Comparison of ENCODE assay signal across 8 cellular contexts in the genomic region with DNA sequence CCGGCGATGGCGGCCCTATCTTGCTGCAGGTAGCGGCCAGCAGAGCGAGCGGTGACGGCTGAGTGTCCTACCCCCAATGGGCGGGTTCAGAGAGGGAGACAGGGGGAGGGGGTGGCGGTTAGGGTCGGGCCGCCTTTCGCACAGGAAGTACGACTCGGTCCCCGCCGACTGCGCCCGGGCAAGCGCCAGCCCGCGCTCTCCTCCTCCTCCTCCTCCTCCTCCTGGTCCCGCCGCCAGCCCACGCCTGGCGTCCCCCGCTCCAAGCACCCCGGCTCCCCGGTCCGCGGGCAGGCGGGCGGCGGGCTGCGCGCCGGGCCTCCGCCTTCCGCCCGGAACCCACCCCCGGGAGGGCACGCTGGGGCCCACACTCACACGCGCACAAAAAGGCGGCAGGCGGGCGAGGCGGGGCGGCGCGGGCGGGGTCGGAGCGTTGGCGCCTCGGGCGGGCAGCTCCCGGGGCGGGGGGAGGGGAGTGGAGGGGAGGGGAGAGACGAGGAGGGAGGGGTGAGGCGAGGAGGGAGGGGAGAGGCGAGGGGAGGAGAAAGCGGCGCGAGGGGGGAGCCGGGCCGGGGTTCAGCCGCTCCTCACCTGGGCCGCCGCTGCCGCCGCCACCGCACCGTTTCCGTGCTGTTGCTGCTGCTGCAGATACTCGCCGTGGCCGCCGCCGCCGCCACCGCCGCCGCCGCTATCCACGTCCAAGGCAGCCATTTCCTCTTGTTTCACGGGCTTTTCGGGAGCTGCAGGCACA. TPM values are rescaled to one million over a fixed set of nuclear protein-coding genes. Genes with fewer than 3 reads are reported as not detected.
A peak's percentile ranks its signal among the peaks of the same experiment; 100 is the strongest.
DNase-seq lines count a peak whose midpoint lies in the region; ATAC-seq and TF ChIP-seq lines count a peak whose summit lies in the region.

No MANE protein-coding gene starts in this region.

- no peaks in the 10 kb centered on the region for H3K9me3 Mint-ChIP-seq in Calu3 (ENCODE audit: low read depth, unreplicated experiment)

- peaks cover 28% of the 10 kb centered on the region for H3K4me1 Mint-ChIP-seq in Calu3 (ENCODE audit: low read depth, unreplicated experiment)

- CTCF ChIA-PET in Calu3 (lab: Charles Lee) (interaction anchor here (0.7 to 0.8 kb wide), 2 partner anchors 48 to 79 kb away, joined by 3 to 5 read pairs; no protein-coding TSS in a partner anchor), OCI-LY7 (lab: Charles Lee; ENCODE audit: unreplicated experiment) (no interaction called here)

- H3K4me3 ChIP-seq in HUES64 (ENCODE audit: low read length), result peak overlapping the region; percentile 89
- H3K4me3 ChIP-seq in OCI-LY7 (ENCODE audit: low read depth, low read length, poor library complexity, severe bottlenecking), result peak overlapping the region; percentile 100
- H3K4me3 ChIP-seq in epithelial cell of proximal tubule (ENCODE audit: low read depth, low read length), result peak overlapping the region; percentile 79
- H3K4me3 ChIP-seq in mucosa of rectum (ENCODE audit: low read length in 2 of 2), result peak overlapping the region; percentile 89 to 93

- peak; percentile 45 for ATAC-seq in GM21423 (IDR thresholded peaks at IDR 0.05; ENCODE audit: unreplicated experiment)

- 0 out of 2 replicates have a peak, but pooled peaks cover 2% of the 10 kb centered on the region for H3K9me3 ChIP-seq in HUES64 (ENCODE audit: insufficient read depth, low read depth, low read length)
- peaks cover 15% of the 10 kb centered on the region for H3K9me3 ChIP-seq in OCI-LY7 (ENCODE audit: low read length)
- H3K9me3 ChIP-seq in mucosa of rectum (ENCODE audit: control insufficient read depth in 2 of 2, low read length in 2 of 2), result no peaks in the 10 kb centered on the region

- no peak overlapping the region for H2AFZ ChIP-seq in OCI-LY7 (ENCODE audit: low read length)

- no peaks in the 10 kb centered on the region for H3K9me2 ChIP-seq in OCI-LY7 (ENCODE audit: insufficient read depth, low read length)

- H4K20me1 ChIP-seq in OCI-LY7 (ENCODE audit: insufficient read depth, low read length), result peaks cover 14% of the 10 kb centered on the region

- H3K9ac ChIP-seq in HUES64 (ENCODE audit: low read depth, low read length), result peak overlapping the region; percentile 92
- peak overlapping the region; percentile 76 to 83 for H3K9ac ChIP-seq in mucosa of rectum (ENCODE audit: low read depth in 1 of 2, low read length in 2 of 2)

- BruUV-seq in Calu3 (replicated peaks; lab: Mats Ljungman, UMichigan) (no TSS peak), OCI-LY7 (replicated peaks; lab: Mats Ljungman, UMichigan) (no TSS peak)

- H3K79me2 ChIP-seq in OCI-LY7 (ENCODE audit: insufficient read depth, low read depth, low read length), result peaks cover 54% of the 10 kb centered on the region

- H3K27ac ChIP-seq in HUES64 (ENCODE audit: low read depth, low read length) (peak overlapping the region; percentile 99), OCI-LY7 (ENCODE audit: low read depth, low read length, poor library complexity, severe bottlenecking) (peak overlapping the region; percentile 97), mucosa of rectum (ENCODE audit: low read depth in 2 of 2, low read length in 2 of 2) (peak overlapping the region; percentile 100)

- under 1% methylated on average over 85 of the region's 87 CpGs for WGBS in HUES64

- H3K4me1 ChIP-seq in HUES64 (ENCODE audit: insufficient read depth, low read length) (peaks cover 20% of the 10 kb centered on the region), OCI-LY7 (ENCODE audit: insufficient read depth, low read length, poor library complexity, severe bottlenecking) (peaks cover 40% of the 10 kb centered on the region), mucosa of rectum (ENCODE audit: control insufficient read depth in 2 of 2, insufficient read depth in 2 of 2, low read length in 2 of 2) (peaks cover 18 to 25% of the 10 kb centered on the region in 2 donors)

- H3K36me3 Mint-ChIP-seq in Calu3 (ENCODE audit: insufficient read depth, unreplicated experiment), result peaks cover 72% of the 10 kb centered on the region

- DNase-seq in Calu3 (peak; percentile 92), OCI-LY7 (ENCODE audit: low spot score) (peak; percentile 92), activated T-cell treated with anti-CD3 and anti-CD28 coated beads for 48 hours (ENCODE audit: low read depth) (peak; percentile 88), epithelial cell of proximal tubule (ENCODE audit: low read depth) (no peak)
- DNase-seq in stimulated activated CD8-positive, alpha-beta memory T cell treated with anti-CD3 and anti-CD28 coated beads, Interleukin-4, amount 100 ng/mL, for 48 hours, result peak; percentile 93

- H3K27ac Mint-ChIP-seq in Calu3 (ENCODE audit: unreplicated experiment), result peak overlapping the region; percentile 82

- TF ChIP-seq CTCF in Calu3 (IDR thresholded peaks at IDR 0.05; ENCODE audit: unreplicated experiment) (no peak), OCI-LY7 (conservative IDR thresholded peaks at IDR 0.05; ENCODE audit: low read length) (no peak), epithelial cell of proximal tubule (conservative IDR thresholded peaks at IDR 0.05; ENCODE audit: low read depth, low read length) (no peak)

- H3K27me3 ChIP-seq in HUES64 (ENCODE audit: insufficient read depth, low read length) (no peaks in the 10 kb centered on the region), mucosa of rectum (ENCODE audit: control insufficient read depth in 2 of 2, insufficient read depth in 2 of 2, low read length in 2 of 2) (no peaks in the 10 kb centered on the region)

- intact Hi-C loops in Calu3 (cut with micrococcal nuclease; ENCODE audit: unreplicated experiment), result loop anchor here (10.0 kb wide), 1 partner anchor 389 kb away; no protein-coding TSS in a partner anchor
- intact Hi-C loops in OCI-LY7 (cut with micrococcal nuclease; ENCODE audit: unreplicated experiment), result loop anchor here (2.0 to 10.0 kb wide), 6 partner anchors 65 to 633 kb away; a partner anchor contains a TSS

- no peaks in the 10 kb centered on the region for H3K27me3 Mint-ChIP-seq in Calu3 (ENCODE audit: unreplicated experiment)

- H3K36me3 ChIP-seq in HUES64 (ENCODE audit: insufficient read depth, low read length) (peaks cover 14% of the 10 kb centered on the region), OCI-LY7 (ENCODE audit: insufficient read depth, low read length) (peaks cover 48% of the 10 kb centered on the region), mucosa of rectum (ENCODE audit: control insufficient read depth in 2 of 2, insufficient read depth in 2 of 2, low read length in 2 of 2) (no peaks in the 10 kb centered on the region)

- H3K4me2 ChIP-seq in OCI-LY7 (ENCODE audit: low read length), result peak overlapping the region; percentile 47; the same call in 1 of the 2 replicates

- POLR2A ChIA-PET in OCI-LY7 (lab: Charles Lee), result interaction anchor here (0.5 to 2.4 kb wide), 6 partner anchors 19 to 614 kb away, joined by 3 to 7 read pairs (median 3); no protein-coding TSS in a partner anchor

- H3K4me3 Mint-ChIP-seq in Calu3 (ENCODE audit: low read depth, unreplicated experiment), result peak overlapping the region; percentile 96

RNA-seq across cellular contexts. Expression of a gene that starts 1.2 kb away (rescaled TPM):
- total RNA-seq in Calu3 (2022) (78.0 and 82.5 TPM in 2 replicates), OCI-LY7 (2022) (115 and 127 TPM in 2 replicates), epithelial cell of proximal tubule (41.2 and 68.1 TPM in 2 replicates)
- polyA plus RNA-seq in HUES64 (2013, experiment 1 of 2), result 63.6 TPM
- 62.4 TPM for polyA plus RNA-seq in HUES64 (2013, experiment 2 of 2)
- total RNA-seq in OCI-LY7 (2014; rRNA removed; shearing (Covaris generic)), result 129 and 150 TPM in 2 replicates
